In the genomic region with DNA sequence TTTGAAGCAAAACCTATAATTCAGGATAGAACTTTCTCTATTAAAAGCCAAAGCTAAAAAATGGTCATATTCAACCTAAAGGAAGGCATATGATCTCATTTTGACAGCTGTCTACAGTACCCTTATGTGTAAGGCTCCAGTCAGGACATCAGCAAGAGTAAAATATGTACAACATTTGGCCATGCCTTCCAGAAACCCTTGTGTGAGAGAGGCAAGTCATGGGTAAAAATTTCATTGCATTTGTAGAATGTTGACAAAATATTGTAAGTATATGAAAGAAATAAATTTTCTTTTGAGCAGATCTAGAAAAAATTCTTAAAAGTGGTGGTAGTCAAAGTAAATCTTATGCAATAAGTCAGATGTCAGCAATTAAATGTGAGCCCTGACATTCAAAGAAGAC, we compare ENCODE assay signal across 35 cellular contexts.
"Had no signal": no experiment of that assay in that cellular context is flagged by ENCODE, and none has a peak within 500 bp of the region (broad histone marks: within the 10 kb centered on the region; RNA-seq: fewer than 3 reads in every experiment).

No MANE protein-coding gene starts in this region.

- H3K4me2 ChIP-seq: KMS-11 had no signal

- H3K27me3 ChIP-seq: MG63 had no signal

- H3K27ac ChIP-seq: KMS-11 had no signal

- H3K9me3 ChIP-seq: MG63 had no signal

- H3K36me3 ChIP-seq: MG63 had no signal

- H3K4me3 ChIP-seq: MG63 had no signal

- H3K9ac ChIP-seq: KMS-11 had no signal

- DNase-seq: Karpas-422, Kasumi-1, KG1, MG63, MM.1S, MV-4-11, NCI-H1048, NCI-H1092, NCI-H1092 treated with DMSO at 0.1 percent for 48 hours, NCI-H1105, NCI-H1105 treated with DMSO at 0.1 percent for 48 hours, NCI-H1417, NCI-H1417 treated with DMSO at 0.1 percent for 48 hours, NCI-H1436, NCI-H1436 treated with DMSO at 0.1 percent for 48 hours, NCI-H146, NCI-H1694, NCI-H1694 treated with DMSO at 0.1 percent for 48 hours, NCI-H187, NCI-H187 treated with DMSO at 0.1 percent for 48 hours, NCI-H1930, NCI-H2029, NCI-H2029 treated with DMSO at 0.1 percent for 48 hours, NCI-H2081, NCI-H2081 treated with DMSO at 0.1 percent for 48 hours, NCI-H2107, NCI-H2171, NCI-H2171 treated with DMSO at 0.1 percent for 48 hours, NCI-H2227 treated with DMSO at 0.1 percent for 48 hours, NCI-H226, NCI-H345, NCI-H446, NCI-H446 treated with DMSO at 0.1 percent for 48 hours, NCI-H510A had no signal
